Comparison of ENCODE assay signal across 8 cellular contexts in genomic region chr19:1324792-1325567, GRCh38. TPM values are rescaled to one million over a fixed set of nuclear protein-coding genes. Genes with fewer than 3 reads are reported as not detected.
A peak's percentile ranks its signal among the peaks of the same experiment; 100 is the strongest.
DNase-seq lines count a peak whose midpoint lies in the region; ATAC-seq and TF ChIP-seq lines count a peak whose summit lies in the region.

No MANE protein-coding gene starts in this region.

- H3K4me3 ChIP-seq in AG09309 (ENCODE audit: control insufficient read depth, low read depth, low read length) = peak overlapping the region; percentile 35
- H3K4me3 ChIP-seq in HL-60 (replicated peaks; ENCODE audit: insufficient read depth, low read length) = peak overlapping the region; percentile 2; the same call in 1 of the 2 replicates

- TF ChIP-seq CTCF in AG09309 (IDR thresholded peaks at IDR 0.05; ENCODE audit: control insufficient read depth, insufficient read depth, low read depth, low read length, missing control alignments) = no peak
- no peak for TF ChIP-seq CTCF in HL-60 (IDR thresholded peaks at IDR 0.05; ENCODE audit: insufficient read depth, low read length)
- no peak for TF ChIP-seq CTCF in WTC11 (IDR thresholded peaks at IDR 0.05)
- no peak for TF ChIP-seq CTCF in endothelial cell (IDR thresholded peaks at IDR 0.05; ENCODE audit: unreplicated experiment)

- H3K27ac ChIP-seq in HL-60 (replicated peaks) (no peak overlapping the region), substantia nigra (ENCODE audit: low read depth, low read length, poor library complexity, severe bottlenecking) (peak overlapping the region; percentile 35)

- no peaks in the 10 kb centered on the region for H3K36me3 Mint-ChIP-seq in WTC11
- H3K36me3 Mint-ChIP-seq in endothelial cell (ENCODE audit: low read depth, unreplicated experiment) = no peaks in the 10 kb centered on the region

- H3K27me3 Mint-ChIP-seq in WTC11 (ENCODE audit: low read depth) (peaks cover 4% of the 10 kb centered on the region; the same call in 1 of the 2 replicates), endothelial cell (ENCODE audit: unreplicated experiment) (peaks cover 6% of the 10 kb centered on the region)

- H3K27me3 ChIP-seq in HL-60 (ENCODE audit: insufficient read depth, poor library complexity, severe bottlenecking) = peaks cover 22% of the 10 kb centered on the region

- CTCF ChIA-PET in WTC11 (lab: Charles Lee) = interaction anchor here (0.9 to 1.0 kb wide), 2 partner anchors 9 to 10 kb away, joined by 3 to 6 read pairs; no protein-coding TSS in a partner anchor

- no peak for DNase-seq in AG09309 (ENCODE audit: low read depth)
- DNase-seq in HL-60 (ENCODE audit: low read depth in 1 of 2, low spot score in 1 of 2) = peak; percentile 18 to 25
- DNase-seq in WTC11 (ENCODE audit: low spot score) = peak; percentile 64
- DNase-seq in endothelial cell (ENCODE audit: low spot score) = peak; percentile 69
- DNase-seq in midbrain (lab: John Stamatoyannopoulos, UW) = peak; percentile 54
- DNase-seq in substantia nigra (lab: John Stamatoyannopoulos, UW) = peak in 37 of 49 donors; percentile 7 to 81 (median 43)

- H3K4me3 Mint-ChIP-seq in WTC11 (peak overlapping the region; percentile 62), endothelial cell (ENCODE audit: unreplicated experiment) (no peak overlapping the region)

- no peaks in the 10 kb centered on the region for H3K9me3 Mint-ChIP-seq in WTC11
- no peaks in the 10 kb centered on the region for H3K9me3 Mint-ChIP-seq in endothelial cell (ENCODE audit: unreplicated experiment)

- H3K4me1 Mint-ChIP-seq in WTC11 = no peaks in the 10 kb centered on the region
- H3K4me1 Mint-ChIP-seq in endothelial cell (ENCODE audit: unreplicated experiment) = no peaks in the 10 kb centered on the region

- POLR2A ChIA-PET in WTC11 (lab: Charles Lee) = no interaction called here

- ATAC-seq in WTC11 (peak; percentile 43), GM21737 (IDR thresholded peaks at IDR 0.05; ENCODE audit: unreplicated experiment) (no peak), GM18511 (IDR thresholded peaks at IDR 0.05; ENCODE audit: unreplicated experiment) (no peak)

- H3K27ac Mint-ChIP-seq in WTC11 (no peak overlapping the region), endothelial cell (ENCODE audit: unreplicated experiment) (no peak overlapping the region)

TF ChIP-seq in WTC11, 78 proteins besides CTCF, POLR2A, EP300 and RAD21:
- TF ChIP-seq IRF1 (CRISPR knock-in tag; IDR thresholded peaks at IDR 0.05) (no peak), GTF2I (CRISPR knock-in tag; conservative IDR thresholded peaks at IDR 0.05) (0 out of 2 replicates have a peak, but pooled peaks have one; percentile 46), HMGXB4 (CRISPR knock-in tag; IDR thresholded peaks at IDR 0.05) (0 out of 2 replicates have a peak, but pooled peaks have one; percentile 43), GABPB1 (CRISPR knock-in tag; IDR thresholded peaks at IDR 0.05) (peak; percentile 30; the same call in 1 of the 2 replicates)

RNA-seq across cellular contexts. Expression of gene EFNA2, which starts 39.3 kb away (rescaled TPM):
- total RNA-seq in WTC11 (2021) (11.4 to 14.2 TPM (median 12.6 TPM) in 3 replicates), endothelial cell (ENCODE audit: unreplicated experiment) (14.6 TPM)

RNA-seq across cellular contexts. Expression of gene FAM174C, which starts 49.6 kb away (rescaled TPM):
- 59.4 to 65.9 TPM (median 65.7 TPM) in 3 replicates for total RNA-seq in WTC11 (2021)
- total RNA-seq in endothelial cell (ENCODE audit: unreplicated experiment) = 22.7 TPM

RNA-seq across cellular contexts. Expression of gene CIRBP, which starts 55.8 kb away (rescaled TPM):
- total RNA-seq in WTC11 (2021) = 256 to 298 TPM (median 256 TPM) in 3 replicates
- total RNA-seq in endothelial cell (ENCODE audit: unreplicated experiment) = 315 TPM

RNA-seq across cellular contexts. Expression of gene NDUFS7, which starts 58.7 kb away (rescaled TPM):
- total RNA-seq in WTC11 (2021) = 136 to 149 TPM (median 139 TPM) in 3 replicates
- total RNA-seq in endothelial cell (ENCODE audit: unreplicated experiment) = 84.0 TPM
